22 cellular contexts compared by ENCODE assay signal in the genomic region with DNA sequence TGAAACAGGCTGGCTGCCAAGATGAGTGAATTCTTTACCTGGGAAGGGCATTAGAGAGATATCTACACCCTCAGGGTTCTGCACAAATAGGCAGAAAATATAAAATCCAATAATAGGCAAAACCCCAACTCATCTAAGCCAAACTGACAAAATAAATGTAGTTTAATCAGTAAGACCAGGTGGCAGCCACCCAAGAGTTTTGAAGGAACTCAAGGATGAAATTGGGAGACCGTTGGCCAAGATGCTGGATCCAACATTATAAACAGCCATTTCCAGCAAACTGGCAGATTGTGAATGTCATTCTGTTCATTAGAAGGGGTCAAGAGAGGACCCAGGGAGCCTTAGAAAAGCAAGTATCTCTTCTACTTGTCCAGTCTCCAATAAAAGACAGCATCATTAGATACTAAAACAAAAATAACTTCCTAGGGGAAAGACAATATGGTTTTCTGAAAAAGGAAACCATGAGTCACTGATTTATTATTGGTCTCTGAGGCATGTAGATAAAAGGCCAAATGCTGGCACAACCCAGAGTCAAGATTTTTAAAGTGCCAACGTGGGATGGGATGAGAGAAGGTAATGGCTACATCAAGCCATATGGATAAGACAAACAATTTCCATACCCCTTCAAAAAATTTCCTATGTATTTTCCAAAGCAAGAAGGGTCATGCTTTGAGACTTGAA.
A peak's percentile ranks its signal among the peaks of the same experiment; 100 is the strongest.
DNase-seq lines count a peak whose midpoint lies in the region; ATAC-seq, FAIRE-seq and TF ChIP-seq lines count a peak whose summit lies in the region.
"Had no signal": no experiment of that assay in that cellular context is flagged by ENCODE, and none has a peak within 500 bp of the region (broad histone marks: within the 10 kb centered on the region; RNA-seq: fewer than 3 reads in every experiment).

No MANE protein-coding gene starts in this region.

- no peaks in the 10 kb centered on the region for H3K79me2 ChIP-seq in astrocyte (ENCODE audit: insufficient read depth, low read length)

- H3K9me3 ChIP-seq in astrocyte (ENCODE audit: insufficient read depth, low read depth, low read length) (no peaks in the 10 kb centered on the region), heart right ventricle (no peaks in the 10 kb centered on the region), aorta (ENCODE audit: control insufficient read depth, low read length) (no peaks in the 10 kb centered on the region)
- no peaks in the 10 kb centered on the region for H3K9me3 ChIP-seq in CD8-positive, alpha-beta memory T cell (ENCODE audit: low read length)
- H3K9me3 ChIP-seq: esophagus squamous epithelium, vagina had no signal

- no peak overlapping the region for H3K4me3 Mint-ChIP-seq in astrocyte (ENCODE audit: unreplicated experiment)
- H3K4me3 Mint-ChIP-seq in CD8-positive, alpha-beta memory T cell: no peak overlapping the region
- H3K4me3 Mint-ChIP-seq: activated T-cell treated with anti-CD3 and anti-CD28 coated beads, Interleukin-2, amount 50 U/mL, for 4 hours had no signal

- H3K27ac ChIP-seq in astrocyte (ENCODE audit: low read depth, low read length) (no peak overlapping the region), heart right ventricle (peak overlapping the region in 7 of 10 donors; percentile 22 to 87 (median 78)), aorta (ENCODE audit: low read depth in 1 of 2, low read length in 2 of 2) (no peak overlapping the region)
- no peak overlapping the region for H3K27ac ChIP-seq in CD8-positive, alpha-beta memory T cell (ENCODE audit: low read depth, low read length)
- H3K27ac ChIP-seq: esophagus squamous epithelium, KMS-11, vagina had no signal

- intact Hi-C loops in Right ventricle myocardium inferior (cut with DNase I): no loop called here
- intact Hi-C loops in cardiac septum (cut with DNase I): loop anchor here (2.0 kb wide), 1 partner anchor 16 kb away; no protein-coding TSS in a partner anchor
- intact Hi-C loops in heart right ventricle (cut with DNase I): no loop called here
- intact Hi-C loops in aorta (cut with DNase I): no loop called here

- H3K27me3 ChIP-seq in astrocyte (ENCODE audit: insufficient read depth, low read length) (no peaks in the 10 kb centered on the region), heart right ventricle (no peaks in the 10 kb centered on the region), aorta (ENCODE audit: control insufficient read depth in 1 of 2, insufficient read depth in 2 of 2, low read length in 1 of 2) (no peaks in the 10 kb centered on the region)
- H3K27me3 ChIP-seq in CD8-positive, alpha-beta memory T cell (ENCODE audit: insufficient read depth, low read length, poor library complexity, severe bottlenecking): no peaks in the 10 kb centered on the region
- H3K27me3 ChIP-seq: esophagus squamous epithelium, vagina had no signal

- H4K20me1 ChIP-seq in astrocyte (ENCODE audit: insufficient read depth, low read length): no peaks in the 10 kb centered on the region

- CTCF ChIA-PET in CD8-positive, alpha-beta memory T cell (lab: Charles Lee): no interaction called here
- CTCF ChIA-PET in HEK293T (lab: Yijun Ruan, JAX): no interaction called here

- ATAC-seq in Right ventricle myocardium inferior (peak; percentile 42), heart right ventricle (peak; percentile 63 to 97 (median 91)), aorta (ENCODE audit: low FRiP score) (peak; percentile 65)
- ATAC-seq: activated T-cell treated with anti-CD3 and anti-CD28 coated beads, Interleukin-2, amount 50 U/mL, for 4 hours had no signal

- no peaks in the 10 kb centered on the region for H3K9me3 Mint-ChIP-seq in astrocyte (ENCODE audit: unreplicated experiment)
- H3K9me3 Mint-ChIP-seq in CD8-positive, alpha-beta memory T cell: no peaks in the 10 kb centered on the region
- H3K9me3 Mint-ChIP-seq: activated T-cell treated with anti-CD3 and anti-CD28 coated beads, Interleukin-2, amount 50 U/mL, for 4 hours had no signal

- no peak overlapping the region for H2AFZ ChIP-seq in astrocyte (ENCODE audit: low read depth, low read length)

- POLR2A ChIA-PET in CD8-positive, alpha-beta memory T cell (lab: Charles Lee): no interaction called here
- POLR2A ChIA-PET in HEK293T (lab: Yijun Ruan, JAX): no interaction called here

- WGBS in heart right ventricle, 2 donors: 13 to 18% methylated on average over 2 of the region's 2 CpGs
- 2 to 3% methylated on average over 2 of the region's 2 CpGs for WGBS in aorta, 2 donors

- H3K4me2 ChIP-seq in astrocyte (ENCODE audit: low read length): no peak overlapping the region
- H3K4me2 ChIP-seq: KMS-11 had no signal

- H3K9ac ChIP-seq in astrocyte (ENCODE audit: low read length): no peak overlapping the region
- H3K9ac ChIP-seq: KMS-11 had no signal

- FAIRE-seq in astrocyte (lab: Jason Lieb, UNC): no peak
- FAIRE-seq: H54, small intestine had no signal

- H3K4me1 ChIP-seq in astrocyte (ENCODE audit: insufficient read depth, low read length): no peaks in the 10 kb centered on the region
- H3K4me1 ChIP-seq in heart right ventricle: peaks cover 0 to 27% (median 10%) of the 10 kb centered on the region in 9 donors
- peaks cover 2 to 6% of the 10 kb centered on the region in 2 donors for H3K4me1 ChIP-seq in aorta (ENCODE audit: control insufficient read depth in 1 of 2, insufficient read depth in 2 of 2, low read length in 2 of 2)
- H3K4me1 ChIP-seq in CD8-positive, alpha-beta memory T cell (ENCODE audit: insufficient read depth, low read length): no peaks in the 10 kb centered on the region

- H3K27ac Mint-ChIP-seq in astrocyte (ENCODE audit: unreplicated experiment): no peak overlapping the region
- H3K27ac Mint-ChIP-seq in CD8-positive, alpha-beta memory T cell: no peak overlapping the region

- DNase-seq in Right ventricle myocardium inferior (ENCODE audit: missing footprints) (no peak), cardiac septum (ENCODE audit: low spot score) (no peak), astrocyte (ENCODE audit: low read depth) (peak; percentile 47), heart right ventricle (peak in 1 of 2 donors; percentile 16), aorta (no peak), NCI-H748 treated with DMSO at 0.1 percent for 48 hours (lab: John Stamatoyannopoulos, UW) (no peak), HEK293T (ENCODE audit: extremely low spot score) (no peak)
- DNase-seq in CD8-positive, alpha-beta memory T cell: no peak
- DNase-seq: ACHN; activated CD4-positive, alpha-beta T cell treated with anti-CD3 and anti-CD28 coated beads, Interleukin-2, amount 50 U/mL, for 4 hours; activated T-cell treated with anti-CD3 and anti-CD28 coated beads, Interleukin-2, amount 50 U/mL, for 4 hours; Calu3; cortex of kidney; esophagus squamous epithelium; mesendoderm; NCI-H2029 treated with DMSO at 0.1 percent for 48 hours; SIG-M5; small intestine; stimulated activated naive CD4-positive, alpha-beta T cell had no signal

- H3K4me1 Mint-ChIP-seq in astrocyte (ENCODE audit: low read depth, unreplicated experiment): no peaks in the 10 kb centered on the region
- no peaks in the 10 kb centered on the region for H3K4me1 Mint-ChIP-seq in CD8-positive, alpha-beta memory T cell

- H3K4me3 ChIP-seq in astrocyte (ENCODE audit: insufficient read depth, low read depth, low read length) (no peak overlapping the region), heart right ventricle (no peak overlapping the region), aorta (ENCODE audit: low read length in 2 of 2) (no peak overlapping the region)
- no peak overlapping the region for H3K4me3 ChIP-seq in CD8-positive, alpha-beta memory T cell (ENCODE audit: low read length)
- H3K4me3 ChIP-seq: esophagus squamous epithelium, vagina had no signal

- H3K27me3 Mint-ChIP-seq in astrocyte (ENCODE audit: low read depth, unreplicated experiment): peaks cover 4% of the 10 kb centered on the region
- H3K27me3 Mint-ChIP-seq in CD8-positive, alpha-beta memory T cell: peaks cover 2 to 21% of the 10 kb centered on the region in 2 donors

- H3K36me3 ChIP-seq in astrocyte (ENCODE audit: insufficient read depth, low read length) (no peaks in the 10 kb centered on the region), heart right ventricle (no peaks in the 10 kb centered on the region), aorta (ENCODE audit: control insufficient read depth in 1 of 2, insufficient read depth in 2 of 2, low read length in 1 of 2) (no peaks in the 10 kb centered on the region)
- no peaks in the 10 kb centered on the region for H3K36me3 ChIP-seq in CD8-positive, alpha-beta memory T cell (ENCODE audit: insufficient read depth, low read length)
- H3K36me3 ChIP-seq: esophagus squamous epithelium, vagina had no signal

- TF ChIP-seq CTCF in astrocyte (IDR thresholded peaks at IDR 0.05; ENCODE audit: insufficient read depth, low read depth, low read length) (no peak), heart right ventricle (IDR thresholded peaks at IDR 0.05) (no peak)

- no peaks in the 10 kb centered on the region for H3K36me3 Mint-ChIP-seq in astrocyte (ENCODE audit: low read depth, unreplicated experiment)
- H3K36me3 Mint-ChIP-seq in CD8-positive, alpha-beta memory T cell: no peaks in the 10 kb centered on the region

TF ChIP-seq in HEK293T, 16 proteins besides CTCF, POLR2A, EP300 and RAD21:
- TF ChIP-seq L3MBTL2 (conservative IDR thresholded peaks at IDR 0.05): no peak
- TF ChIP-seq HDGF (IDR thresholded peaks at IDR 0.05; ENCODE audit: borderline replicate concordance): no peak
- TF ChIP-seq CTBP1 (IDR thresholded peaks at IDR 0.05; ENCODE audit: borderline replicate concordance): no peak
- no peak for TF ChIP-seq NFRKB (IDR thresholded peaks at IDR 0.05)
TF ChIP-seq in HEK293T: peak in this region for 0.

Comparison
In these comparisons a context has a peak if more than half of its experiments do, and no peak if none do; other contexts are left out.
1. H3K27ac ChIP-seq: peak in heart right ventricle (7 of 10); none in astrocyte (single experiment), aorta (0 of 2) and CD8-positive, alpha-beta memory T cell (single experiment).
2. Peak in every context shown above with its lines, with median percentiles within 50 percentile points of each other: ATAC-seq.